ENCODE assay signal across 9 cellular contexts in genomic region chr7:106111671-106112117, GRCh38. TPM values are rescaled to one million over a fixed set of nuclear protein-coding genes. Genes with fewer than 3 reads are reported as not detected.
A peak's percentile ranks its signal among the peaks of the same experiment; 100 is the strongest.
DNase-seq lines count a peak whose midpoint lies in the region; ATAC-seq, FAIRE-seq and TF ChIP-seq lines count a peak whose summit lies in the region.
"Had no signal": no experiment of that assay in that cellular context is flagged by ENCODE, and none has a peak within 500 bp of the region (broad histone marks: within the 10 kb centered on the region; RNA-seq: fewer than 3 reads in every experiment).

No MANE protein-coding gene starts in this region.

- peak overlapping the region; percentile 75 for H3K4me3 ChIP-seq in brain microvascular endothelial cell (ENCODE audit: low read depth, low read length)

- H3K27me3 Mint-ChIP-seq in immature natural killer cell (ENCODE audit: low read depth in 3 of 3) = peaks cover 2 to 23% (median 9%) of the 10 kb centered on the region in 3 donors

- DNase-seq in COLO829 (ENCODE audit: low spot score) (peak; percentile 54), RKO (ENCODE audit: low spot score) (peak; percentile 54), brain microvascular endothelial cell (peak; percentile 18), immature natural killer cell (no peak), GM19239 (ENCODE audit: insufficient read length, low spot score) (no peak)
- peak; percentile 59 for DNase-seq in stimulated activated CD4-positive, alpha-beta T cell treated with anti-CD3 and anti-CD28 coated beads, Interleukin-15, amount 100 ng/mL, for 24 hours

- peak overlapping the region; percentile 59 to 94 (median 90) for H3K27ac Mint-ChIP-seq in immature natural killer cell

- peak overlapping the region; percentile 87 for H3K27ac ChIP-seq in brain microvascular endothelial cell

- no peak for FAIRE-seq in GM19239 (lab: Jason Lieb, UNC)
- FAIRE-seq: frontal cortex had no signal

- no peaks in the 10 kb centered on the region for H3K27me3 ChIP-seq in brain microvascular endothelial cell (replicated peaks)

- ATAC-seq in GM19351 (IDR thresholded peaks at IDR 0.05; ENCODE audit: unreplicated experiment) (peak; percentile 21), HG03378 (IDR thresholded peaks at IDR 0.05; ENCODE audit: unreplicated experiment) (peak; percentile 16)

- H3K9me3 Mint-ChIP-seq in immature natural killer cell = no peaks in the 10 kb centered on the region

- H3K36me3 Mint-ChIP-seq in immature natural killer cell = no peaks in the 10 kb centered on the region

- no peaks in the 10 kb centered on the region for H3K36me3 ChIP-seq in brain microvascular endothelial cell (replicated peaks)

- no peak for TF ChIP-seq CTCF in brain microvascular endothelial cell (IDR thresholded peaks at IDR 0.05; ENCODE audit: low read depth, low read length, missing control alignments)

- in situ Hi-C loops in brain microvascular endothelial cell (cut with HindIII; ENCODE audit: low pct_ligation_motif_present, low sequenced_read_pairs) = no loop called here

- peak overlapping the region; percentile 88 to 92 (median 88) for H3K4me3 Mint-ChIP-seq in immature natural killer cell

- H3K4me1 Mint-ChIP-seq in immature natural killer cell = peaks cover 45 to 53% of the 10 kb centered on the region in 2 donors

RNA-seq across cellular contexts. Expression of gene SYPL1, which starts 0.4 kb away (rescaled TPM):
- polyA plus RNA-seq in immature natural killer cell = 10 to 100 TPM; 25.3 to 46.5 (median 32.0) TPM

Comparison
In these comparisons a context has a peak if more than half of its experiments do, and no peak if none do; other contexts are left out.
1. DNase-seq: peak in COLO829 (single experiment), RKO (single experiment), brain microvascular endothelial cell (single experiment) and stimulated activated CD4-positive, alpha-beta T cell treated with anti-CD3 and anti-CD28 coated beads, Interleukin-15, amount 100 ng/mL, for 24 hours (single experiment); none in immature natural killer cell (0 of 3) and GM19239 (single experiment).